ENCODE assay signal across 14 cellular contexts in the genomic region with DNA sequence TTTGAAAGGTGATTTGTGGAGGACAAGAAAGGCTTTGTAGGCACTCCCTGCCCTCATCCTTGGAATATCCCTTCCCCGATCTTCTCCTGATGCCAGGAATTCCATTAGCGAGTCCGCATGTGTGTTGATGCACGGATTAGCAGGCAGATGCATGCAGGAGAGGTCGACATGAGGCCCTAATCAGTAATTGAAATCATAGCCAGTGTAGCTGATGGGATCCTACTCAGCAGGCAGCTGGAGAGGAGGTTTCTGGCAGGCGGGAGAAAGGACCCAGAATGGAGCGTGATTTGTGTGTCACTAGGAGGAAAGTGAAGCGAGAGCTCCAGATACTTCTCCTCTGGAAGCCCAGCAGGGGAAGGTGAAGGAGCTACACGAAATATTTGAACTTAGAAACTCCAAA.
A peak's percentile ranks its signal among the peaks of the same experiment; 100 is the strongest.
DNase-seq lines count a peak whose midpoint lies in the region; ATAC-seq and TF ChIP-seq lines count a peak whose summit lies in the region.
"Had no signal": no experiment of that assay in that cellular context is flagged by ENCODE, and none has a peak within 500 bp of the region (broad histone marks: within the 10 kb centered on the region; RNA-seq: fewer than 3 reads in every experiment).

No MANE protein-coding gene starts in this region.

- 39% methylated on average over 7 of the region's 9 CpGs for WGBS in mesenchymal stem cell

- no peak overlapping the region for H3K4ac ChIP-seq in mesenchymal stem cell (ENCODE audit: low read depth in 1 of 2, low read length in 2 of 2)

- H3K4me3 ChIP-seq in mesenchymal stem cell (ENCODE audit: insufficient read depth in 1 of 2, low read depth in 1 of 2, low read length in 2 of 2), result no peak overlapping the region
- no peak overlapping the region for H3K4me3 ChIP-seq in HAP-1
- H3K4me3 ChIP-seq: upper lobe of left lung had no signal

- H4K8ac ChIP-seq in mesenchymal stem cell (ENCODE audit: low read length), result no peak overlapping the region

- no peaks in the 10 kb centered on the region for H3K36me3 ChIP-seq in mesenchymal stem cell (ENCODE audit: control insufficient read depth in 1 of 2, insufficient read depth in 2 of 2, low read depth in 1 of 2, low read length in 2 of 2)
- no peaks in the 10 kb centered on the region for H3K36me3 ChIP-seq in HAP-1 (replicated peaks)
- H3K36me3 ChIP-seq: brain microvascular endothelial cell, upper lobe of left lung had no signal

- ATAC-seq in HG03520 (IDR thresholded peaks at IDR 0.05; ENCODE audit: unreplicated experiment) (no peak), HG03460 (IDR thresholded peaks at IDR 0.05; ENCODE audit: unreplicated experiment) (no peak)

- DNase-seq in D341Med (ENCODE audit: low spot score), result peak; percentile 76
- DNase-seq in NCI-H1694 treated with DMSO at 0.1 percent for 48 hours (lab: John Stamatoyannopoulos, UW), result peak; percentile 67
- DNase-seq in brain pericyte (ENCODE audit: low read depth, low spot score), result peak; percentile 6
- no peak for DNase-seq in mesenchymal stem cell
- DNase-seq in RWPE1 (ENCODE audit: low spot score), result no peak
- DNase-seq in HAP-1 (ENCODE audit: low spot score in 2 of 2), result no peak
- DNase-seq: activated naive CD4-positive, alpha-beta T cell treated with anti-CD3 and anti-CD28 coated beads for 36 hours; brain microvascular endothelial cell; NCI-H446; stimulated activated CD4-positive, alpha-beta T cell treated with anti-CD3 and anti-CD28 coated beads, Interleukin-15, amount 100 ng/mL, for 24 hours; stimulated activated naive CD4-positive, alpha-beta T cell treated with Interleukin-2 at 50 U/mL for 16 hours; upper lobe of left lung had no signal

- no peak for TF ChIP-seq CTCF in RWPE1 (conservative IDR thresholded peaks at IDR 0.05; ENCODE audit: low read depth)

- H3K9me3 ChIP-seq in mesenchymal stem cell (ENCODE audit: control insufficient read depth, low read length) (peaks cover 14% of the 10 kb centered on the region), HAP-1 (no peaks in the 10 kb centered on the region)
- H3K9me3 ChIP-seq: upper lobe of left lung had no signal

- no peak overlapping the region for H2BK5ac ChIP-seq in mesenchymal stem cell (ENCODE audit: low read depth, low read length, poor library complexity, severe bottlenecking)

- H3K9ac ChIP-seq in mesenchymal stem cell (ENCODE audit: low read length), result no peak overlapping the region

- no peaks in the 10 kb centered on the region for H3K79me1 ChIP-seq in mesenchymal stem cell (replicated peaks; ENCODE audit: low read length, poor library complexity, severe bottlenecking)

- no peak overlapping the region for H2BK120ac ChIP-seq in mesenchymal stem cell (ENCODE audit: low read depth, low read length)

- no peak overlapping the region for H3K23ac ChIP-seq in mesenchymal stem cell (ENCODE audit: low read length in 2 of 2)

- no peak overlapping the region for H3K27ac ChIP-seq in mesenchymal stem cell (ENCODE audit: low read length, poor library complexity, severe bottlenecking)
- H3K27ac ChIP-seq in RWPE1, result no peak overlapping the region
- H3K27ac ChIP-seq: brain microvascular endothelial cell, upper lobe of left lung had no signal

- H3K18ac ChIP-seq in mesenchymal stem cell (ENCODE audit: low read depth in 1 of 2, low read length in 2 of 2), result no peak overlapping the region

- H2BK12ac ChIP-seq in mesenchymal stem cell (ENCODE audit: low read length in 2 of 2), result no peak overlapping the region

- POLR2A ChIA-PET in RWPE1 (lab: Yijun Ruan, JAX; ENCODE audit: low non-redundant PET), result no interaction called here

- no peak overlapping the region for H3K4me2 ChIP-seq in mesenchymal stem cell (ENCODE audit: low read length, poor library complexity, severe bottlenecking)

- H3K14ac ChIP-seq in mesenchymal stem cell (ENCODE audit: low read length in 2 of 2), result no peak overlapping the region

- in situ Hi-C loops in HAP-1 (cut with MboI; ENCODE audit: low sequenced_read_pairs), result no loop called here

- H3K4me1 ChIP-seq in mesenchymal stem cell (ENCODE audit: control insufficient read depth, insufficient read depth, low read depth, low read length) (no peaks in the 10 kb centered on the region), HAP-1 (no peaks in the 10 kb centered on the region)
- H3K4me1 ChIP-seq: upper lobe of left lung had no signal

- CTCF ChIA-PET in RWPE1 (lab: Yijun Ruan, JAX), result interaction anchor here (0.6 kb wide), 1 partner anchor 12 kb away, joined by 6 read pairs; no protein-coding TSS in a partner anchor

- H2AFZ ChIP-seq in mesenchymal stem cell (ENCODE audit: low read depth, low read length), result peak overlapping the region; percentile 6

- H2AK5ac ChIP-seq in mesenchymal stem cell (ENCODE audit: low read length, severe bottlenecking), result no peak overlapping the region

- H3K27me3 ChIP-seq in mesenchymal stem cell (ENCODE audit: control insufficient read depth in 1 of 2, insufficient read depth in 1 of 2, low read length in 2 of 2) (no peaks in the 10 kb centered on the region), HAP-1 (ENCODE audit: low read depth) (no peaks in the 10 kb centered on the region)
- H3K27me3 ChIP-seq: brain microvascular endothelial cell, upper lobe of left lung had no signal

- H4K91ac ChIP-seq in mesenchymal stem cell (ENCODE audit: low read length), result no peak overlapping the region

- H2BK15ac ChIP-seq in mesenchymal stem cell (ENCODE audit: low read depth, poor library complexity, severe bottlenecking), result no peak overlapping the region

Comparison
In these comparisons a context has a peak if more than half of its experiments do, and no peak if none do; other contexts are left out.
1. DNase-seq: peak in D341Med (single experiment), NCI-H1694 treated with DMSO at 0.1 percent for 48 hours (single experiment) and brain pericyte (single experiment); none in mesenchymal stem cell (single experiment), RWPE1 (single experiment) and HAP-1 (0 of 2).